ENCODE assay signal across 1 cellular context in the genomic region with DNA sequence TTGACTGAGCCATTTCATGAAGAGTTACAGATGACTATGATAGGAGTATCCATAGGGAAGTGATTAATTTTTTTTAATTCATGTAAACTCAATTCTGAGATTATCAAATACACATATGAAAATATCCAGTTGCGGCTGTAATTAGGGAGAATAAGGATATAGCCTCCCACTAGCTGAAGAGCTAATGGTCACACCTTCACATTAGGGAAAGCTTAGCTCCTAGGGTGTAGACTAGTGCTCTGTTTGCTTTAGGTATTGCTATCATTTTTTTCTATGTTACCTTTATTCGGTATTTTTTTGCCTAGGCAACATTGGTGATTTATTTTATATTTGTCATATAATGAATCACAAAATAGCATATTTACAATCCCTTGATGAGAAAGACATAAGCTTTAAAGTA.
TF ChIP-seq lines count a peak whose summit lies in the region.

No MANE protein-coding gene starts in this region.

TF ChIP-seq in HCT116, 20 proteins besides CTCF, POLR2A, EP300 and RAD21 (continued from another document):
- no peak for TF ChIP-seq ZFX (IDR thresholded peaks at IDR 0.05)
TF ChIP-seq in HCT116: peak in this region for 1.
